ENCODE assay signal across 6 cellular contexts in genomic region chr19:6393982-6394412, GRCh38. TPM values are rescaled to one million over a fixed set of nuclear protein-coding genes. Genes with fewer than 3 reads are reported as not detected.
DNase-seq lines count a peak whose midpoint lies in the region; TF ChIP-seq lines count a peak whose summit lies in the region.

No MANE protein-coding gene starts in this region.

- intact Hi-C loops in breast epithelium (cut with DNase I; ENCODE audit: low total_unique reads) = no loop called here

- H3K27ac ChIP-seq in breast epithelium = peak overlapping the region; percentile 97 to 99

- no peak for TF ChIP-seq POLR2A in breast epithelium (IDR thresholded peaks at IDR 0.05)

- DNase-seq in activated effector memory CD4-positive, alpha-beta T cell treated with anti-CD3 and anti-CD28 coated beads, Interleukin-2, amount 50 U/mL, for 16 hours = peak; percentile 89
- no peak for DNase-seq in activated effector memory CD4-positive, alpha-beta T cell treated with Interleukin-2 at 50 U/mL for 16 hours
- DNase-seq in breast epithelium (ENCODE audit: low spot score in 2 of 2) (no peak), skeletal muscle cell (ENCODE audit: low read depth) (no peak), NCI-H1048 (lab: John Stamatoyannopoulos, UW) (no peak), NCI-H774 (lab: John Stamatoyannopoulos, UW) (no peak)

- H3K9me3 ChIP-seq in breast epithelium = no peaks in the 10 kb centered on the region

- H3K4me3 ChIP-seq in breast epithelium (peak overlapping the region; percentile 81 to 86 (median 83)), skeletal muscle cell (ENCODE audit: low read depth, low read length) (peak overlapping the region; percentile 88)

- no peaks in the 10 kb centered on the region for H3K27me3 ChIP-seq in breast epithelium

- peaks cover 0 to 8% of the 10 kb centered on the region in 2 donors for H3K4me1 ChIP-seq in breast epithelium

- no peak for TF ChIP-seq CTCF in breast epithelium (IDR thresholded peaks at IDR 0.05)

- H3K36me3 ChIP-seq in breast epithelium = no peaks in the 10 kb centered on the region

RNA-seq across cellular contexts. Expression of gene GTF2F1, which starts 1.0 kb away (rescaled TPM):
- 10 to 100 TPM; 46.7 to 51.0 (median 48.5) TPM for total RNA-seq in breast epithelium

RNA-seq across cellular contexts. Expression of gene PSPN, which starts 18.3 kb away (rescaled TPM):
- total RNA-seq in breast epithelium = under 1 TPM; 0.32 to 0.66 (median 0.59) TPM

RNA-seq across cellular contexts. Expression of gene ALKBH7, which starts 21.4 kb away (rescaled TPM):
- 100 to 1,000 TPM in 1 of 3 donors, 10 to 100 TPM in 2; 68.3 to 101 (median 76.7) TPM for total RNA-seq in breast epithelium

RNA-seq across cellular contexts. Expression of gene KHSRP, which starts 30.6 kb away (rescaled TPM):
- 10 to 100 TPM; 71.4 to 76.1 (median 73.0) TPM for total RNA-seq in breast epithelium

RNA-seq across cellular contexts. Expression of gene CLPP, which starts 32.7 kb away (rescaled TPM):
- total RNA-seq in breast epithelium = 10 to 100 TPM; 72.3 to 96.7 (median 75.8) TPM
